8 cellular contexts compared by ENCODE assay signal in genomic region chr19:18469245-18470107, GRCh38. TPM values are rescaled to one million over a fixed set of nuclear protein-coding genes. Genes with fewer than 3 reads are reported as not detected.
A peak's percentile ranks its signal among the peaks of the same experiment; 100 is the strongest.
DNase-seq lines count a peak whose midpoint lies in the region; ATAC-seq and TF ChIP-seq lines count a peak whose summit lies in the region.

No MANE protein-coding gene starts in this region.

- CTCF ChIA-PET in A673 (lab: Charles Lee) = interaction anchor here (1.0 to 1.2 kb wide), 2 partner anchors 120 to 207 kb away, joined by 3 read pairs; no protein-coding TSS in a partner anchor
- CTCF ChIA-PET in RWPE1 (lab: Yijun Ruan, JAX) = interaction anchor here (0.7 to 3.5 kb wide), 20 partner anchors 8 to 513 kb away, joined by 3 to 21 read pairs (median 4); no protein-coding TSS in a partner anchor

- ATAC-seq in GM18861 (IDR thresholded peaks at IDR 0.05; ENCODE audit: unreplicated experiment) = no peak

- TF ChIP-seq CTCF in A673 (conservative IDR thresholded peaks at IDR 0.05; ENCODE audit: low read depth, low read length) (peak; percentile 84), RWPE1 (conservative IDR thresholded peaks at IDR 0.05; ENCODE audit: low read depth) (peak; percentile 64), glutamatergic neuron (IDR thresholded peaks at IDR 0.05; ENCODE audit: partially characterized antibody, unreplicated experiment) (peak; percentile 91), progenitor cell of endocrine pancreas (IDR thresholded peaks at IDR 0.05; ENCODE audit: unreplicated experiment) (peak; percentile 92)

- POLR2A ChIA-PET in A673 (lab: Charles Lee; ENCODE audit: low non-redundant PET) = no interaction called here
- POLR2A ChIA-PET in RWPE1 (lab: Yijun Ruan, JAX; ENCODE audit: low non-redundant PET) = no interaction called here

- H3K27me3 ChIP-seq in A673 (replicated peaks; ENCODE audit: insufficient read depth, low read depth, low read length, poor library complexity) = no peaks in the 10 kb centered on the region

- H3K36me3 ChIP-seq in A673 (ENCODE audit: insufficient read depth, low read length, poor library complexity, severe bottlenecking) = no peaks in the 10 kb centered on the region

- H3K27ac ChIP-seq in A673 (ENCODE audit: low read depth, low read length, poor library complexity, severe bottlenecking) (no peak overlapping the region), RWPE1 (peak overlapping the region; percentile 72)

- BruUV-seq in A673 (replicated peaks; lab: Mats Ljungman, UMichigan) = no TSS peak

- no peak overlapping the region for H3K4me3 Mint-ChIP-seq in glutamatergic neuron (ENCODE audit: unreplicated experiment)
- peak overlapping the region; percentile 9 for H3K4me3 Mint-ChIP-seq in progenitor cell of endocrine pancreas (ENCODE audit: low read depth)

- H3K36me3 Mint-ChIP-seq in glutamatergic neuron (ENCODE audit: unreplicated experiment) (no peaks in the 10 kb centered on the region), progenitor cell of endocrine pancreas (ENCODE audit: insufficient read depth) (peaks cover 5% of the 10 kb centered on the region)

- peaks cover 5% of the 10 kb centered on the region for H3K4me1 ChIP-seq in A673 (ENCODE audit: insufficient read depth, low read length, poor library complexity, severe bottlenecking)

- no peak overlapping the region for H3K4me3 ChIP-seq in A673 (ENCODE audit: low read depth, low read length, poor library complexity, severe bottlenecking)

- H3K4me1 Mint-ChIP-seq in glutamatergic neuron (ENCODE audit: low read depth, unreplicated experiment) = peaks cover 2% of the 10 kb centered on the region
- peaks cover 14% of the 10 kb centered on the region for H3K4me1 Mint-ChIP-seq in progenitor cell of endocrine pancreas (ENCODE audit: low read depth)

- H3K9me3 Mint-ChIP-seq in glutamatergic neuron (ENCODE audit: unreplicated experiment) (peaks cover 4% of the 10 kb centered on the region), progenitor cell of endocrine pancreas (ENCODE audit: low read depth) (no peaks in the 10 kb centered on the region)

- H3K9me3 ChIP-seq in A673 (ENCODE audit: low read depth, low read length, poor library complexity, severe bottlenecking) = no peaks in the 10 kb centered on the region

- H3K27me3 Mint-ChIP-seq in glutamatergic neuron (ENCODE audit: unreplicated experiment) = peaks cover 7% of the 10 kb centered on the region
- no peaks in the 10 kb centered on the region for H3K27me3 Mint-ChIP-seq in progenitor cell of endocrine pancreas

- intact Hi-C loops in A673 (cut with micrococcal nuclease; ENCODE audit: unreplicated experiment) = loop anchor here (5.0 to 10.0 kb wide), 5 partner anchors 125 to 515 kb away; partner anchors contain the start of genes COPE and DDX49

- peak; percentile 77 for DNase-seq in A673 (ENCODE audit: low spot score)
- peak; percentile 48 for DNase-seq in GM19238 (ENCODE audit: insufficient read length, low spot score)
- no peak for DNase-seq in RWPE1 (ENCODE audit: low spot score)
- peak; percentile 42 for DNase-seq in activated gamma-delta T cell treated with anti-CD3 and anti-CD28 coated beads, Interleukin-2, amount 50 U/mL, for 16 hours (ENCODE audit: low read depth)
- DNase-seq in glutamatergic neuron = peak; percentile 85
- DNase-seq in progenitor cell of endocrine pancreas (ENCODE audit: low spot score, unreplicated experiment) = peak; percentile 59
- DNase-seq in HPDE6-E6E7 (ENCODE audit: extremely low spot score) = no peak

- H3K27ac Mint-ChIP-seq in glutamatergic neuron (ENCODE audit: unreplicated experiment) = no peak overlapping the region
- H3K27ac Mint-ChIP-seq in progenitor cell of endocrine pancreas = peak overlapping the region; percentile 95

RNA-seq across cellular contexts. Expression of gene ISYNA1, which starts 31.5 kb away (rescaled TPM):
- 153 and 223 TPM in 2 replicates for total RNA-seq in A673 (2021)
- total RNA-seq in glutamatergic neuron (ENCODE audit: unreplicated experiment) = 111 TPM
- total RNA-seq in progenitor cell of endocrine pancreas = 234 TPM in 2 replicates

RNA-seq across cellular contexts. Expression of gene SSBP4, which starts 50.3 kb away (rescaled TPM):
- total RNA-seq in A673 (2021) (242 and 248 TPM in 2 replicates), glutamatergic neuron (ENCODE audit: unreplicated experiment) (177 TPM), progenitor cell of endocrine pancreas (57.7 and 61.8 TPM in 2 replicates)

RNA-seq across cellular contexts. Expression of gene ELL, which starts 52.4 kb away (rescaled TPM):
- total RNA-seq in A673 (2021) (15.8 and 16.4 TPM in 2 replicates), glutamatergic neuron (ENCODE audit: unreplicated experiment) (11.6 TPM), progenitor cell of endocrine pancreas (13.8 and 15.5 TPM in 2 replicates)

Comparison
In these comparisons a context has a peak if more than half of its experiments do, and no peak if none do; other contexts are left out.
1. DNase-seq: peak in A673 (single experiment), GM19238 (single experiment), activated gamma-delta T cell treated with anti-CD3 and anti-CD28 coated beads, Interleukin-2, amount 50 U/mL, for 16 hours (single experiment), glutamatergic neuron (single experiment) and progenitor cell of endocrine pancreas (single experiment); none in RWPE1 (single experiment) and HPDE6-E6E7 (single experiment).
2. Peak in every context shown above with its lines, with median percentiles within 50 percentile points of each other: CTCF ChIP-seq.